20 cellular contexts compared by ENCODE assay signal in genomic region chr3:191470080-191470479, GRCh38. TPM values are rescaled to one million over a fixed set of nuclear protein-coding genes. Genes with fewer than 3 reads are reported as not detected.
DNase-seq lines count a peak whose midpoint lies in the region; ATAC-seq and TF ChIP-seq lines count a peak whose summit lies in the region.
"Had no signal": no experiment of that assay in that cellular context is flagged by ENCODE, and none has a peak within 500 bp of the region (broad histone marks: within the 10 kb centered on the region; RNA-seq: fewer than 3 reads in every experiment).

No MANE protein-coding gene starts in this region.

- POLR2A ChIA-PET in PC-9 (lab: Charles Lee; ENCODE audit: unreplicated experiment) = no interaction called here

- H3K36me3 ChIP-seq in heart right ventricle (no peaks in the 10 kb centered on the region), PC-9 (ENCODE audit: low read depth) (no peaks in the 10 kb centered on the region), neuronal stem cell (replicated peaks in 1 of 2; ENCODE audit: control insufficient read depth in 2 of 2, insufficient read depth in 2 of 2, low read length in 2 of 2) (no peaks in the 10 kb centered on the region)

- H3K4me2 ChIP-seq in PC-9 = no peak overlapping the region
- no peak overlapping the region for H3K4me2 ChIP-seq in neuronal stem cell (ENCODE audit: insufficient read depth, low read length, poor library complexity, severe bottlenecking)

- ATAC-seq in Right ventricle myocardium inferior = peak; percentile 44
- no peak for ATAC-seq in heart right ventricle
- no peak for ATAC-seq in GM18517 (IDR thresholded peaks at IDR 0.05; ENCODE audit: unreplicated experiment)
- no peak for ATAC-seq in GM18907 (IDR thresholded peaks at IDR 0.05; ENCODE audit: unreplicated experiment)
- ATAC-seq: CD8-positive, alpha-beta T cell had no signal

- no peak overlapping the region for H2BK5ac ChIP-seq in neuronal stem cell (ENCODE audit: low read length)

- no peak overlapping the region for H2BK120ac ChIP-seq in neuronal stem cell (ENCODE audit: low read depth, low read length)

- H2AFZ ChIP-seq in PC-9 = peak overlapping the region; percentile 28; the same call in 1 of the 2 replicates
- peak overlapping the region; percentile 25 for H2AFZ ChIP-seq in neuronal stem cell (ENCODE audit: low read length)

- H2BK12ac ChIP-seq in neuronal stem cell (ENCODE audit: low read length) = no peak overlapping the region

- intact Hi-C loops in Right ventricle myocardium inferior (cut with DNase I) (no loop called here), heart right ventricle (cut with DNase I) (no loop called here), PC-9 (cut with micrococcal nuclease; ENCODE audit: unreplicated experiment) (no loop called here)

- no peak overlapping the region for H3K9ac ChIP-seq in neuronal stem cell (ENCODE audit: low read depth, low read length, poor library complexity)

- no peak overlapping the region for H3K4ac ChIP-seq in neuronal stem cell (ENCODE audit: low read length)

- H4K8ac ChIP-seq in neuronal stem cell (ENCODE audit: low read depth, low read length) = no peak overlapping the region

- H3K4me3 ChIP-seq in heart right ventricle (no peak overlapping the region), PC-9 (no peak overlapping the region), fibroblast of the aortic adventitia (ENCODE audit: low read depth, low read length) (no peak overlapping the region), neuronal stem cell (ENCODE audit: low read length in 2 of 2) (no peak overlapping the region)

- TF ChIP-seq CTCF in heart right ventricle (IDR thresholded peaks at IDR 0.05) (no peak), PC-9 (conservative IDR thresholded peaks at IDR 0.05) (no peak), fibroblast of the aortic adventitia (IDR thresholded peaks at IDR 0.05; ENCODE audit: insufficient read depth, low read length) (no peak)

- H3K4me1 ChIP-seq in heart right ventricle (peaks cover 0 to 8% (median 0%) of the 10 kb centered on the region in 9 donors), PC-9 (replicated peaks; ENCODE audit: insufficient read depth) (no peaks in the 10 kb centered on the region), neuronal stem cell (ENCODE audit: control insufficient read depth in 2 of 2, insufficient read depth in 1 of 2, low read depth in 1 of 2, low read length in 2 of 2) (peaks cover 0 to 1% of the 10 kb centered on the region in 2 donors)

- no peaks in the 10 kb centered on the region for H3K79me1 ChIP-seq in neuronal stem cell (ENCODE audit: low read depth, low read length)

- no peak overlapping the region for H3K14ac ChIP-seq in neuronal stem cell (ENCODE audit: low read length)

- no peak overlapping the region for H3K18ac ChIP-seq in neuronal stem cell (ENCODE audit: low read length)

- DNase-seq in Right ventricle myocardium inferior (ENCODE audit: missing footprints) (no peak), heart right ventricle (no peak), PC-9 (no peak), fibroblast of the aortic adventitia (ENCODE audit: low read depth) (peak; percentile 9), neuronal stem cell (ENCODE audit: low spot score) (no peak)
- DNase-seq: Caco-2; CD8-positive, alpha-beta T cell; DND-41; GDM1; GOT3; HCEC 1CT; HFFc6 had no signal

- no peak overlapping the region for H2BK15ac ChIP-seq in neuronal stem cell (ENCODE audit: low read length)

- H4K91ac ChIP-seq in neuronal stem cell (ENCODE audit: low read depth, low read length, poor library complexity) = no peak overlapping the region

- H3F3A ChIP-seq in PC-9 (ENCODE audit: insufficient read depth, low read depth) = no peaks in the 10 kb centered on the region

- CTCF ChIA-PET in PC-9 (lab: Charles Lee) = no interaction called here

- H3K9me3 ChIP-seq in heart right ventricle = no peaks in the 10 kb centered on the region
- no peaks in the 10 kb centered on the region; the same call in 1 of the 2 replicates for H3K9me3 ChIP-seq in PC-9 (ENCODE audit: insufficient read depth, low read depth)
- H3K9me3 ChIP-seq in neuronal stem cell (replicated peaks in 1 of 2; ENCODE audit: control insufficient read depth in 2 of 2, insufficient read depth in 1 of 2, low read depth in 1 of 2, low read length in 2 of 2) = no peaks in the 10 kb centered on the region
- H3K9me3 ChIP-seq: Caco-2 had no signal

- 0 out of 2 replicates have a peak, but pooled peaks cover 3% of the 10 kb centered on the region for H3K9me2 ChIP-seq in PC-9 (ENCODE audit: insufficient read depth)

- BruUV-seq in PC-9 (replicated peaks; lab: Mats Ljungman, UMichigan) = no TSS peak

- H3K23ac ChIP-seq in neuronal stem cell (ENCODE audit: low read depth, low read length, poor library complexity) = no peak overlapping the region

- H3K27me3 ChIP-seq in heart right ventricle = no peaks in the 10 kb centered on the region
- no peaks in the 10 kb centered on the region for H3K27me3 ChIP-seq in PC-9 (ENCODE audit: insufficient read depth, low read depth)
- no peaks in the 10 kb centered on the region for H3K27me3 ChIP-seq in neuronal stem cell (ENCODE audit: control insufficient read depth in 3 of 3, insufficient read depth in 3 of 3, low read depth in 1 of 3, low read length in 3 of 3)

- no peaks in the 10 kb centered on the region for H3K79me2 ChIP-seq in PC-9 (ENCODE audit: low read depth)

- H3K27ac ChIP-seq in heart right ventricle (peak overlapping the region in 1 of 10 donors; percentile 16), PC-9 (no peak overlapping the region), neuronal stem cell (replicated peaks; ENCODE audit: low read length) (no peak overlapping the region)
- H3K27ac ChIP-seq: 22Rv1 had no signal

- no peak overlapping the region for H2AK5ac ChIP-seq in neuronal stem cell (ENCODE audit: low read depth, low read length)

- H4K20me1 ChIP-seq in PC-9 (ENCODE audit: insufficient read depth) = no peaks in the 10 kb centered on the region

RNA-seq across cellular contexts. Expression of gene PYDC2, which starts 9.1 kb away (rescaled TPM):
- total RNA-seq in Right ventricle myocardium inferior (not detected), heart right ventricle (not detected), PC-9 (2021) (not detected in 2 replicates), fibroblast of the aortic adventitia (ENCODE audit: low replicate concordance) (not detected in 2 replicates)
- not detected for polyA plus RNA-seq in heart right ventricle
- not detected for polyA plus RNA-seq in neuronal stem cell (2013, experiment 1 of 2)
- not detected for polyA plus RNA-seq in neuronal stem cell (2013, experiment 2 of 2)
- total RNA-seq: A673; Caco-2; CD8-positive, alpha-beta T cell; HFFc6; HT1080 had no signal
- polyA plus RNA-seq: BJ, CD14-positive monocyte, IgD-negative memory B cell had no signal
